In the genomic region with DNA sequence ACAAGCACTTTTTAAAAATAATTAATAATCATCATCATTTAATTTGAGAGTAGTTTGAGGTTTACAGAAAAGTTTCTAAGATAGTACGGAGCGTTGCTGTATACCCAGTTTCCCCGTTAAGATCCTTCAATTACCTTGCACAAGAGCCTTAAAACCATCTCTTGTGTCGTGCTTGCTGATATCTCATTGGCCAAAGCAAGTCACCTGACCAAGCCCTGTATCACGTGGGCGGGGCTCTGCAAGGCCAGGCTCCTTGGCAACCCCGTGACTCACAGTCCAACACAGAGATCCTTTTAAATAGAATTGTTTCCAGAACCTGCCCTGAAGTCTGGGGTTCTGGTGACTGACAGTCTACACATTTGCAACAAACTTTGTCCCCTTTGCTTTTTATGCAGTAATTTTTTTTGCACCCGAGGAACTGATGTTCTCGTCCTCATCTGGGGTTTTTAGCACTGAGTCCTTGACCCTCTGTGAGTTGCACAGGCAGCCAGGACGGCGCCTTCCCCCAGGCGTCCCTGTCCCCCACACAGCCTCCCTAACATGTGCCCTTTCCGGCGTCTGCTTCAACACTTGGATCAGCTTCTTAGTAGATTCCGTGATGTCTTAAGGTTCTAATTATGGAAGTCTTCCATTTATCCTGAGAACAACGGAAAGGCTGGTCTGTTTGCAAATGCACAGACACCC, we compare ENCODE assay signal across 8 cellular contexts.
DNase-seq lines count a peak whose midpoint lies in the region; ATAC-seq and TF ChIP-seq lines count a peak whose summit lies in the region.

No MANE protein-coding gene starts in this region.

- no peak overlapping the region for H3K4me3 ChIP-seq in adrenal gland

- intact Hi-C loops in adrenal gland (cut with DNase I): no loop called here

- peak in 1 of 2 donors; percentile 57 for TF ChIP-seq POLR2A in adrenal gland (IDR thresholded peaks at IDR 0.05)

- H3K27me3 ChIP-seq in adrenal gland: no peaks in the 10 kb centered on the region

- ATAC-seq in GM21529 (IDR thresholded peaks at IDR 0.05; ENCODE audit: unreplicated experiment): no peak

- no peaks in the 10 kb centered on the region for H3K36me3 ChIP-seq in adrenal gland (replicated peaks in 1 of 2)

- 27 to 46% (median 39%) methylated on average over 16 of the region's 16 CpGs for WGBS in adrenal gland, 4 donors

- TF ChIP-seq CTCF in adrenal gland (IDR thresholded peaks at IDR 0.05): no peak

- peak overlapping the region; percentile 45 to 87 (median 76) for H3K27ac ChIP-seq in adrenal gland

- peaks cover 18 to 49% of the 10 kb centered on the region in 2 donors for H3K4me1 ChIP-seq in adrenal gland (replicated peaks in 1 of 2)

- DNase-seq in A172 (ENCODE audit: low spot score) (peak; percentile 76), HCEC 1CT (peak; percentile 86), adrenal gland (peak; percentile 85 to 98 (median 96)), islet precursor cell (peak; percentile 88), HuH-7 (ENCODE audit: low spot score) (no peak), activated gamma-delta T cell treated with Interleukin-2 at 50 U/mL for 16 hours (no peak)
- DNase-seq in stimulated activated CD8-positive, alpha-beta memory T cell treated with anti-CD3 and anti-CD28 coated beads, Interleukin-2, amount 100 ng/mL, for 48 hours (ENCODE audit: low read depth in 2 of 2): peak; percentile 7 to 22

- peaks cover 0 to 9% (median 0%) of the 10 kb centered on the region in 3 donors for H3K9me3 ChIP-seq in adrenal gland (replicated peaks in 1 of 3)

Comparison
In these comparisons a context has a peak if more than half of its experiments do, and no peak if none do; other contexts are left out.
1. DNase-seq: peak in A172 (single experiment), HCEC 1CT (single experiment), adrenal gland (7 of 7), islet precursor cell (single experiment) and stimulated activated CD8-positive, alpha-beta memory T cell treated with anti-CD3 and anti-CD28 coated beads, Interleukin-2, amount 100 ng/mL, for 48 hours (2 of 2); none in HuH-7 (single experiment) and activated gamma-delta T cell treated with Interleukin-2 at 50 U/mL for 16 hours (single experiment).